ENCODE assay signal across 18 cellular contexts in the genomic region with DNA sequence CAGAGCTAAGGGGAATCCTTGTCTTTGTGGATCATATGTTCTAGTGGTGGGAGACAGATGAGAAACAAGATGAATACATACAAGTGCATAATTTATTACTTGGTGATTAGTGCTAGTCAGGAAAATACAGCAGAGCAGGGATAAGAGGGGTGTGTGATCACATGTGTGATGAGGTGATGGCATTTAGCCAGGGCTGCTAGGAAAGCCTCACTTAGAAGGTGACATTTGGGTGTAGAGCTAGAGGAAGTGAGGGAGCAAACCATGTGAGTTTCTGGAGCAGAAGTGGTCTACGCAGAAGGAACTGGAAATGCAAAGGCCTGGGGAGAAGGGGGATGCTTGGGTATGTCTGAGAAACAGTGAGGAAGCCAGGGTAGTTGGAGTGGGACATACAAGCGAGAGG.
DNase-seq lines count a peak whose midpoint lies in the region; ATAC-seq lines count a peak whose summit lies in the region.
"Had no signal": no experiment of that assay in that cellular context is flagged by ENCODE, and none has a peak within 500 bp of the region (broad histone marks: within the 10 kb centered on the region; RNA-seq: fewer than 3 reads in every experiment).

No MANE protein-coding gene starts in this region.

- intact Hi-C loops in Right ventricle myocardium superior (cut with DNase I): no loop called here

- H3K36me3 Mint-ChIP-seq in stimulated activated memory B cell treated with anti-CD40 and anti-IgM and Interleukin-4, amounts not matched to agents 10 μg/mL and 1 μg/mL and 100 μg/mL, for 72 hours: no peaks in the 10 kb centered on the region
- H3K36me3 Mint-ChIP-seq: IgD-negative memory B cell had no signal

- ATAC-seq in Right ventricle myocardium superior (ENCODE audit: poor library complexity): peak; percentile 58
- peak; percentile 24 for ATAC-seq in stimulated activated memory B cell treated with anti-CD40 and anti-IgM and Interleukin-4, amounts not matched to agents 10 μg/mL and 1 μg/mL and 100 μg/mL, for 72 hours
- no peak for ATAC-seq in HG02981 (IDR thresholded peaks at IDR 0.05; ENCODE audit: unreplicated experiment)
- no peak for ATAC-seq in activated CD4-positive, CD25-positive, alpha-beta regulatory T cell treated with anti-CD3 and anti-CD28 coated beads, Interleukin-2, amount 50 U/mL, for 24 hours
- ATAC-seq: PC-3 had no signal

- no peaks in the 10 kb centered on the region for H3K9me3 Mint-ChIP-seq in stimulated activated memory B cell treated with anti-CD40 and anti-IgM and Interleukin-4, amounts not matched to agents 10 μg/mL and 1 μg/mL and 100 μg/mL, for 72 hours
- H3K9me3 Mint-ChIP-seq: IgD-negative memory B cell had no signal

- DNase-seq in NCI-H345 (lab: John Stamatoyannopoulos, UW) (peak; percentile 8), NCI-H345 treated with DMSO at 0.1 percent for 48 hours (lab: John Stamatoyannopoulos, UW; ENCODE audit: unreplicated experiment) (no peak), MV-4-11 (lab: John Stamatoyannopoulos, UW) (peak; percentile 11), Right ventricle myocardium superior (no peak)
- DNase-seq in activated CD8-positive, alpha-beta memory T cell treated with anti-CD3 and anti-CD28 coated beads, Interleukin-2, amount 50 U/mL, for 4 hours: no peak
- DNase-seq: DMS79 treated with DMSO at 0.1 percent for 48 hours; GDM1; GM23248; NCI-H1048; NCI-H146; NCI-H2171; NCI-H524 treated with DMSO at 0.1 percent for 48 hours; NK-92 treated with Interleukin-12 subunit alpha and Interleukin-12 subunit beta, amount 100 ng/mL, for 24 hours; PC-3 had no signal

- H3K4me1 Mint-ChIP-seq in stimulated activated memory B cell treated with anti-CD40 and anti-IgM and Interleukin-4, amounts not matched to agents 10 μg/mL and 1 μg/mL and 100 μg/mL, for 72 hours: no peaks in the 10 kb centered on the region

- no peaks in the 10 kb centered on the region for H3K27me3 Mint-ChIP-seq in stimulated activated memory B cell treated with anti-CD40 and anti-IgM and Interleukin-4, amounts not matched to agents 10 μg/mL and 1 μg/mL and 100 μg/mL, for 72 hours
- H3K27me3 Mint-ChIP-seq: IgD-negative memory B cell had no signal

- H3K4me3 Mint-ChIP-seq in stimulated activated memory B cell treated with anti-CD40 and anti-IgM and Interleukin-4, amounts not matched to agents 10 μg/mL and 1 μg/mL and 100 μg/mL, for 72 hours: no peak overlapping the region
- H3K4me3 Mint-ChIP-seq: IgD-negative memory B cell had no signal

- H3K27ac Mint-ChIP-seq in stimulated activated memory B cell treated with anti-CD40 and anti-IgM and Interleukin-4, amounts not matched to agents 10 μg/mL and 1 μg/mL and 100 μg/mL, for 72 hours: no peak overlapping the region
- H3K27ac Mint-ChIP-seq: IgD-negative memory B cell had no signal

Comparison
In these comparisons a context has a peak if more than half of its experiments do, and no peak if none do; other contexts are left out.
1. DNase-seq: peak in NCI-H345 (single experiment) and MV-4-11 (single experiment); none in NCI-H345 treated with DMSO at 0.1 percent for 48 hours (single experiment), Right ventricle myocardium superior (single experiment) and activated CD8-positive, alpha-beta memory T cell treated with anti-CD3 and anti-CD28 coated beads, Interleukin-2, amount 50 U/mL, for 4 hours (single experiment).
2. ATAC-seq: peak in Right ventricle myocardium superior (single experiment) and stimulated activated memory B cell treated with anti-CD40 and anti-IgM and Interleukin-4, amounts not matched to agents 10 μg/mL and 1 μg/mL and 100 μg/mL, for 72 hours (single experiment); none in HG02981 (single experiment) and activated CD4-positive, CD25-positive, alpha-beta regulatory T cell treated with anti-CD3 and anti-CD28 coated beads, Interleukin-2, amount 50 U/mL, for 24 hours (0 of 2).